ENCODE assay signal across 8 cellular contexts in the genomic region with DNA sequence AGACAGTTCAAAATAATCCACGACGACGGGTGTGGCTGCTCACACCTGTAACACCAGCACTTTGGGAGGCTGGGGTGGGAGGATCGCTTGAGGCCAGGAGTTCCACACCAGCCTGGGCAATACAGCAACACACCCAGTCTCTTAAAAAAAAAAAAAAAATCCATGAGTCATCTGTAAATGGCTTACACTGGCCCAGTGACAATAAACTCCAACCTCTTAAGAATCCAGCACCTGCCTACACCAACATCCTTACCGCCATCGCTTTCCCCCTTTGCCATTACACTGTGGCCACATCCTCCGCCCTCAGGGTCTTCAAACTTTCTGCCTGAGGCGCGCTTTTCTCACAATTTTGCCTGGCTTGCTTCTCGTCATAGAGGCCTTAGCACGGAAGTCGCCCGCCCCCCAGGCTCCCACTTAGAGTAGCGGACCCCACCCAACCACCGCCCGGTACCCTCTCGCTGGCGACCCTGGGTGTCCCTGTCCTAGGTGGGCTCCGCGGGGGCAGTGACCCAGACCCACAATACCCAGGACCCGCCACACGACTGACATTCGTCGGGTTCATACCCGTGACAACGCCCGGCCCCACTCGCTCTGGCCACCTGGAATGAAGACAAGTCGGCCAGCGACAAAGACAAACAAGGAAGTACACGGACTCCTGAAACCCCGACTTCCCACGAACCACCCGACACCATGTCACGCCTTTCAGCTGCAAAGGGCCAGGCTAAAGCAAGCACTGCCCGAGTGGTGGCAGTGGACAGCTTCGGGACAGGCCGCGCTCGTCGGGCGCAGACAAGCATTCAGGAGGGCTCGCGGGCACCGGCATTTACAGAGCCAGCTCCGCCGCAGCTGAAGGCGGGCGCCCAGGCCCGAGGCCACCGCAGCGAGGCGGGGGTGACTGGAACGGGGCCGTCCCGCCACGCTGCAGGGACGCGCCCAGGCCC. TPM values are rescaled to one million over a fixed set of nuclear protein-coding genes. Genes with fewer than 3 reads are reported as not detected.
DNase-seq lines count a peak whose midpoint lies in the region; TF ChIP-seq lines count a peak whose summit lies in the region.

No MANE protein-coding gene starts in this region.

- H3K4me3 Mint-ChIP-seq in activated naive CD4-positive, alpha-beta T cell treated with anti-CD3 and anti-CD28 coated beads for 36 hours = peak overlapping the region; percentile 83

- 5 to 10% (median 6%) methylated on average over 42 to 59 of the region's 59 CpGs for WGBS in ovary, 3 donors

- no peak for TF ChIP-seq EP300 in ovary (IDR thresholded peaks at IDR 0.05)

- peaks cover 6% of the 10 kb centered on the region for H3K4me1 ChIP-seq in ovary (ENCODE audit: insufficient read depth)

- intact Hi-C loops in activated naive CD4-positive, alpha-beta T cell treated with anti-CD3 and anti-CD28 coated beads for 36 hours (cut with micrococcal nuclease) = loop anchor here (2.0 to 5.0 kb wide), 5 partner anchors 59 to 253 kb away; partner anchors contain the start of genes ANKLE2, CHFR, PGAM5 and ZNF140
- intact Hi-C loops in ovary (cut with DNase I) = loop anchor here in 1 of 4 donors (10.0 kb wide), 1 partner anchor 53 kb away; no protein-coding TSS in a partner anchor

- H3K36me3 Mint-ChIP-seq in activated naive CD4-positive, alpha-beta T cell treated with anti-CD3 and anti-CD28 coated beads for 36 hours (ENCODE audit: low read depth) = peaks cover 19% of the 10 kb centered on the region

- DNase-seq in activated naive CD4-positive, alpha-beta T cell treated with anti-CD3 and anti-CD28 coated beads for 36 hours = peak; percentile 20
- DNase-seq in activated naive CD4-positive, alpha-beta T cell (lab: John Stamatoyannopoulos, UW) = no peak
- DNase-seq in HCEC 1CT (peak; percentile 72), LoVo (ENCODE audit: low spot score) (peak; percentile 65), foreskin melanocyte (peak; percentile 16), ovary (peak in 4 of 5 donors; percentile 13 to 54 (median 48)), cortex of kidney (lab: John Stamatoyannopoulos, UW) (no peak)
- peak; percentile 58 to 62 for DNase-seq in activated T-cell treated with anti-CD3 and anti-CD28 coated beads, Interleukin-2, amount 50 U/mL, for 48 hours

- H3K27ac ChIP-seq in ovary = peak overlapping the region; percentile 79 to 97

- H3K27me3 Mint-ChIP-seq in activated naive CD4-positive, alpha-beta T cell treated with anti-CD3 and anti-CD28 coated beads for 36 hours (ENCODE audit: low read depth) = no peaks in the 10 kb centered on the region

- no peaks in the 10 kb centered on the region for H3K36me3 ChIP-seq in ovary

- no peaks in the 10 kb centered on the region for H3K27me3 ChIP-seq in ovary

- TF ChIP-seq POLR2A in ovary (IDR thresholded peaks at IDR 0.05) = no peak

- peak overlapping the region; percentile 86 for H3K4me3 ChIP-seq in ovary

- H3K9me3 ChIP-seq in ovary = no peaks in the 10 kb centered on the region

- TF ChIP-seq CTCF in ovary (IDR thresholded peaks at IDR 0.05) = no peak

- peak overlapping the region; percentile 76 for H3K27ac Mint-ChIP-seq in activated naive CD4-positive, alpha-beta T cell treated with anti-CD3 and anti-CD28 coated beads for 36 hours

- CTCF ChIA-PET in activated naive CD4-positive, alpha-beta T cell treated with anti-CD3 and anti-CD28 coated beads for 36 hours (lab: Charles Lee) = no interaction called here

- H3K9me3 Mint-ChIP-seq in activated naive CD4-positive, alpha-beta T cell treated with anti-CD3 and anti-CD28 coated beads for 36 hours = no peaks in the 10 kb centered on the region

- peaks cover 44% of the 10 kb centered on the region for H3K4me1 Mint-ChIP-seq in activated naive CD4-positive, alpha-beta T cell treated with anti-CD3 and anti-CD28 coated beads for 36 hours (ENCODE audit: low read depth)

RNA-seq across cellular contexts. Expression of gene GOLGA3, which starts 0.6 kb away (rescaled TPM):
- total RNA-seq in activated naive CD4-positive, alpha-beta T cell treated with anti-CD3 and anti-CD28 coated beads for 36 hours = 10 to 100 TPM; 25.2 to 29.1 TPM
- 10 to 100 TPM; 31.1 to 76.0 (median 52.4) TPM for total RNA-seq in ovary
- polyA plus RNA-seq in ovary = 10 to 100 TPM; 14.4 to 14.9 TPM

RNA-seq across cellular contexts. Expression of gene CHFR, which starts 59.4 kb away (rescaled TPM):
- 10 to 100 TPM; 27.2 to 32.8 TPM for total RNA-seq in activated naive CD4-positive, alpha-beta T cell treated with anti-CD3 and anti-CD28 coated beads for 36 hours
- total RNA-seq in ovary = 10 to 100 TPM; 11.7 to 36.4 (median 18.8) TPM
- polyA plus RNA-seq in ovary = 10 to 100 TPM; 12.0 to 17.5 TPM

Comparison
In these comparisons a context has a peak if more than half of its experiments do, and no peak if none do; other contexts are left out.
1. DNase-seq: peak in activated naive CD4-positive, alpha-beta T cell treated with anti-CD3 and anti-CD28 coated beads for 36 hours (single experiment), HCEC 1CT (single experiment), LoVo (single experiment), activated T-cell treated with anti-CD3 and anti-CD28 coated beads, Interleukin-2, amount 50 U/mL, for 48 hours (2 of 2), foreskin melanocyte (single experiment) and ovary (4 of 5); none in activated naive CD4-positive, alpha-beta T cell (0 of 4) and cortex of kidney (single experiment).